In genomic region chr5:133916479-133916878, GRCh38 we compare ENCODE assay signal across 19 cellular contexts. TPM values are rescaled to one million over a fixed set of nuclear protein-coding genes. Genes with fewer than 3 reads are reported as not detected.
DNase-seq lines count a peak whose midpoint lies in the region; ATAC-seq and TF ChIP-seq lines count a peak whose summit lies in the region.
"Had no signal": no experiment of that assay in that cellular context is flagged by ENCODE, and none has a peak within 500 bp of the region (broad histone marks: within the 10 kb centered on the region; RNA-seq: fewer than 3 reads in every experiment).

No MANE protein-coding gene starts in this region.

- H3K4me1 Mint-ChIP-seq in stimulated activated effector memory CD8-positive, alpha-beta T cell treated with anti-CD3 and anti-CD28 coated beads, Interleukin-12 subunit alpha, Interleukin-12 subunit beta, amount 100 ng/mL, for 72 hours: no peaks in the 10 kb centered on the region
- H3K4me1 Mint-ChIP-seq: CD4-positive, alpha-beta memory T cell; GM23338; H9 had no signal

- H3K27ac Mint-ChIP-seq in stimulated activated effector memory CD8-positive, alpha-beta T cell treated with anti-CD3 and anti-CD28 coated beads, Interleukin-12 subunit alpha, Interleukin-12 subunit beta, amount 100 ng/mL, for 72 hours: no peak overlapping the region
- H3K27ac Mint-ChIP-seq: GM23338, H9 had no signal

- no peaks in the 10 kb centered on the region for H3K9me3 ChIP-seq in SJCRH30 (replicated peaks)
- H3K9me3 ChIP-seq: A549 had no signal

- H3K36me3 ChIP-seq in SJCRH30: no peaks in the 10 kb centered on the region

- H3K27ac ChIP-seq in SJCRH30: peak overlapping the region; percentile 10; the same call in 1 of the 2 replicates
- H3K27ac ChIP-seq: A549 had no signal

- peaks cover 29% of the 10 kb centered on the region for H3K4me1 ChIP-seq in SJCRH30
- H3K4me1 ChIP-seq: A549 had no signal

- no peak overlapping the region for H3K4me3 Mint-ChIP-seq in stimulated activated effector memory CD8-positive, alpha-beta T cell treated with anti-CD3 and anti-CD28 coated beads, Interleukin-12 subunit alpha, Interleukin-12 subunit beta, amount 100 ng/mL, for 72 hours
- H3K4me3 Mint-ChIP-seq: CD4-positive, alpha-beta memory T cell; GM23338; H9 had no signal

- no peaks in the 10 kb centered on the region for H3K9me3 Mint-ChIP-seq in stimulated activated effector memory CD8-positive, alpha-beta T cell treated with anti-CD3 and anti-CD28 coated beads, Interleukin-12 subunit alpha, Interleukin-12 subunit beta, amount 100 ng/mL, for 72 hours
- H3K9me3 Mint-ChIP-seq: CD4-positive, alpha-beta memory T cell; GM23338; H9 had no signal

- TF ChIP-seq CTCF in GM12873 (IDR thresholded peaks at IDR 0.05; ENCODE audit: insufficient read depth, low read depth, low read length, missing control alignments): peak; percentile 2

- no peaks in the 10 kb centered on the region for H3K27me3 ChIP-seq in SJCRH30

- H3K36me3 Mint-ChIP-seq in stimulated activated effector memory CD8-positive, alpha-beta T cell treated with anti-CD3 and anti-CD28 coated beads, Interleukin-12 subunit alpha, Interleukin-12 subunit beta, amount 100 ng/mL, for 72 hours: no peaks in the 10 kb centered on the region
- H3K36me3 Mint-ChIP-seq: CD4-positive, alpha-beta memory T cell had no signal

- no peak for DNase-seq in SJCRH30
- DNase-seq in stimulated activated effector memory CD8-positive, alpha-beta T cell treated with anti-CD3 and anti-CD28 coated beads, Interleukin-12 subunit alpha, Interleukin-12 subunit beta, amount 100 ng/mL, for 72 hours (ENCODE audit: low spot score in 2 of 2): no peak
- DNase-seq in cardiac septum (ENCODE audit: low spot score): no peak
- no peak for DNase-seq in islet precursor cell
- DNase-seq in central memory CD4-positive, alpha-beta T cell: no peak
- DNase-seq: 8988T; ACHN; AML-193; C1 segment of cervical spinal cord; Calu3; CD4-positive, alpha-beta memory T cell; DMS79 treated with DMSO at 0.1 percent for 48 hours; GF-D8; H9 had no signal

- intact Hi-C loops in cardiac septum (cut with DNase I): no loop called here

- no peak overlapping the region for H3K4me3 ChIP-seq in SJCRH30
- H3K4me3 ChIP-seq: A549, GM23338 had no signal

- peak; percentile 12 for ATAC-seq in stimulated activated effector memory CD8-positive, alpha-beta T cell treated with anti-CD3 and anti-CD28 coated beads, Interleukin-12 subunit alpha, Interleukin-12 subunit beta, amount 100 ng/mL, for 72 hours
- ATAC-seq in HG03045 (IDR thresholded peaks at IDR 0.05; ENCODE audit: unreplicated experiment): no peak
- ATAC-seq: A549, GM23338, HCT116 had no signal

RNA-seq across cellular contexts. Expression of gene C5orf15, which starts 51.9 kb away (rescaled TPM):
- 78.3 and 82.3 TPM in 2 replicates for total RNA-seq in SJCRH30 (2014; rRNA removed; shearing (Covaris generic))
- 22.5 TPM for total RNA-seq in cardiac septum
